1 cellular context compared by ENCODE assay signal in the genomic region with DNA sequence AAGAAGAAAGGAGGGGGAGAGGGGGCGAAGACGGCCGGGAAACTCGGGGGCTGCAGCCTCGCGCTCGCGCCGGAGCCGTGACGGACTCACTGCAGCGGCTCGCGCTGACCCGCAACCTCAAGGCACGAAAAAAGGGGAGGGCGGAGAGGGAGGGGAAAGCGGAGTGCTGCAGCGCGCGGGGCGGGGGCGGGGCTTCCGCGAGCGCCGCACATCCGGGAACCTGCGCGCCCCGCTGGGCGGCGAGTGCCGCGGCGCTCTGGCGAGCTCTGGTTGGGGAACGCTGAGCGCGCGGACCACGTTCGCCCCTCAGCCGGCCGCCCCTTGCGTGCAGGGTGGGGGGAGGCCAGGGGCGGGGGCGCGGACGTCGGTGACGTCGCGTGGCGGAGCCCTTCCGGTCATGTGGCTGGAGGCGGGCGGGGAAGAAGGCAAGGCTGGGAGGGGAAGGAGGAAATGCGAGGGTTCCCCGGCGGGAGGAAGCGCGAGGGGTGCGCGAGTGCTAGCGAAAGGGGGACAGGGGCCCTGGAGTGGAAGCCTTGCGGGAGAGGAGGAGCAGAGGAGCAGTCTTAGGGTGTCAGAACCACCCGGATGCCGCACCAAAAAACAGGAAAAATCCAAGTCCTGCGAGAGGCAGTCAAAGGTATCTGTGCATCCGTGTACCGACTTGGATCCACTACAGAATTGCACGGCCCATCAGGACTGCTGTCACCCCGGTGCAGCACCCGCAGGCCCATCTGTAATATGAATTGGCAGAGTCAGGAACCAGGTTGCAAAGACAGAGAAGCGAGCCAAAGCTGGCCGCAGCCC.
A peak's percentile ranks its signal among the peaks of the same experiment; 100 is the strongest.
TF ChIP-seq lines count a peak whose summit lies in the region.

Gene PPP3R1, minus strand, starts transcription at position 126 of the 804 bp plus-strand sequence. CDS start 405 bp downstream, outside the sequence.

TF ChIP-seq in HEK293, 187 proteins besides CTCF, POLR2A, EP300 and RAD21 (continued from another document and continues in another):
- TF ChIP-seq, protein P1, sequence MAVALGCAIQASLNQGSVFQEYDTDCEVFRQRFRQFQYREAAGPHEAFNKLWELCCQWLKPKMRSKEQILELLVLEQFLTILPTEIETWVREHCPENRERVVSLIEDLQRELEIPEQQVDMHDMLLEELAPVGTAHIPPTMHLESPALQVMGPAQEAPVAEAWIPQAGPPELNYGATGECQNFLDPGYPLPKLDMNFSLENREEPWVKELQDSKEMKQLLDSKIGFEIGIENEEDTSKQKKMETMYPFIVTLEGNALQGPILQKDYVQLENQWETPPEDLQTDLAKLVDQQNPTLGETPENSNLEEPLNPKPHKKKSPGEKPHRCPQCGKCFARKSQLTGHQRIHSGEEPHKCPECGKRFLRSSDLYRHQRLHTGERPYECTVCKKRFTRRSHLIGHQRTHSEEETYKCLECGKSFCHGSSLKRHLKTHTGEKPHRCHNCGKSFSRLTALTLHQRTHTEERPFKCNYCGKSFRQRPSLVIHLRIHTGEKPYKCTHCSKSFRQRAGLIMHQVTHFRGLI (tag by site-specific recombination; IDR thresholded peaks at IDR 0.05) = no peak
- TF ChIP-seq ZNF416 (tag by site-specific recombination; IDR thresholded peaks at IDR 0.05) = no peak
- TF ChIP-seq ZNF658 (tag by site-specific recombination; IDR thresholded peaks at IDR 0.05) = no peak
- TF ChIP-seq ZNF701 (tag by site-specific recombination; IDR thresholded peaks at IDR 0.05) = no peak
- TF ChIP-seq, protein P2, sequence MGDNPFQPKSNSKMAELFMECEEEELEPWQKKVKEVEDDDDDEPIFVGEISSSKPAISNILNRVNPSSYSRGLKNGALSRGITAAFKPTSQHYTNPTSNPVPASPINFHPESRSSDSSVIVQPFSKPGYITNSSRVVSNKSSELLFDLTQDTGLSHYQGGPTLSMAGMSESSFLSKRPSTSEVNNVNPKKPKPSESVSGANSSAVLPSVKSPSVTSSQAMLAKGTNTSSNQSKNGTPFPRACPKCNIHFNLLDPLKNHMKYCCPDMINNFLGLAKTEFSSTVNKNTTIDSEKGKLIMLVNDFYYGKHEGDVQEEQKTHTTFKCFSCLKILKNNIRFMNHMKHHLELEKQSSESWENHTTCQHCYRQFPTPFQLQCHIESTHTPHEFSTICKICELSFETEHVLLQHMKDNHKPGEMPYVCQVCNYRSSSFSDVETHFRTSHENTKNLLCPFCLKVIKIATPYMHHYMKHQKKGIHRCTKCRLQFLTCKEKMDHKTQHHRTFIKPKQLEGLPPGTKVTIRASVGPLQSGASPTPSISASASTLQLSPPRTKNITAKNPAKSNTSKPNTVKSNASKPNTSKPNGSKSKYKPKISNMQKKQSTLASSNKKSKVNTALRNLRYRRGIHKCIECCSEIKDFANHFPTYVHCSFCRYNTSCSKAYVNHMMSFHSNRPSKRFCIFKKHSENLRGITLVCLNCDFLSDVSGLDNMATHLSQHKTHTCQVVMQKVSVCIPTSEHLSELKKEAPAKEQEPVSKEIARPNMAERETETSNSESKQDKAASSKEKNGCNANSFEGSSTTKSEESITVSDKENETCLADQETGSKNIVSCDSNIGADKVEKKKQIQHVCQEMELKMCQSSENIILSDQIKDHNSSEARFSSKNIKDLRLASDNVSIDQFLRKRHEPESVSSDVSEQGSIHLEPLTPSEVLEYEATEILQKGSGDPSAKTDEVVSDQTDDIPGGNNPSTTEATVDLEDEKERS (tag by site-specific recombination; IDR thresholded peaks at IDR 0.05) = no peak
- peak; percentile 87 for TF ChIP-seq KLF16 (tag by site-specific recombination; IDR thresholded peaks at IDR 0.05)
- TF ChIP-seq ZNF623 (tag by site-specific recombination; IDR thresholded peaks at IDR 0.05) = no peak
- TF ChIP-seq, protein P3, sequence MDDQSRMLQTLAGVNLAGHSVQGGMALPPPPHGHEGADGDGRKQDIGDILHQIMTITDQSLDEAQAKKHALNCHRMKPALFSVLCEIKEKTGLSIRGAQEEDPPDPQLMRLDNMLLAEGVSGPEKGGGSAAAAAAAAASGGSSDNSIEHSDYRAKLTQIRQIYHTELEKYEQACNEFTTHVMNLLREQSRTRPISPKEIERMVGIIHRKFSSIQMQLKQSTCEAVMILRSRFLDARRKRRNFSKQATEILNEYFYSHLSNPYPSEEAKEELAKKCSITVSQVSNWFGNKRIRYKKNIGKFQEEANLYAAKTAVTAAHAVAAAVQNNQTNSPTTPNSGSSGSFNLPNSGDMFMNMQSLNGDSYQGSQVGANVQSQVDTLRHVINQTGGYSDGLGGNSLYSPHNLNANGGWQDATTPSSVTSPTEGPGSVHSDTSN (CRISPR knock-in tag; IDR thresholded peaks at IDR 0.05) = no peak; the same call in 1 of the 2 replicates
- TF ChIP-seq ZNF248 (tag by site-specific recombination; IDR thresholded peaks at IDR 0.05) = no peak
- no peak for TF ChIP-seq MEIS1 (CRISPR knock-in tag; IDR thresholded peaks at IDR 0.05; ENCODE audit: borderline replicate concordance)
- TF ChIP-seq ZIC2 (tag by site-specific recombination; IDR thresholded peaks at IDR 0.05) = peak; percentile 28; the same call in 1 of the 2 replicates
- peak; percentile 53; the same call in 1 of the 2 replicates for TF ChIP-seq ATF2 (tag by site-specific recombination; IDR thresholded peaks at IDR 0.05; ENCODE audit: low read depth)
- TF ChIP-seq ZFP37 (tag by site-specific recombination; IDR thresholded peaks at IDR 0.05) = 0 out of 2 replicates have a peak, but pooled peaks have one; percentile 16
- TF ChIP-seq PRDM10 (tag by site-specific recombination; IDR thresholded peaks at IDR 0.05) = peak; percentile 96
- TF ChIP-seq ZFHX2 (tag by site-specific recombination; conservative IDR thresholded peaks at IDR 0.05) = peak; percentile 76
- peak; percentile 75 for TF ChIP-seq ZBTB26 (tag by site-specific recombination; optimal IDR thresholded peaks at IDR 0.05)
- TF ChIP-seq BCL11B (tag by site-specific recombination; IDR thresholded peaks at IDR 0.05; ENCODE audit: low read depth) = no peak
- TF ChIP-seq ZBTB20 (tag by site-specific recombination; IDR thresholded peaks at IDR 0.05) = peak; percentile 95
- no peak for TF ChIP-seq ZNF114 (tag by site-specific recombination; IDR thresholded peaks at IDR 0.05)
- TF ChIP-seq SP7 (tag by site-specific recombination; IDR thresholded peaks at IDR 0.05) = peak; percentile 58; the same call in 1 of the 2 replicates
- TF ChIP-seq SP2 (tag by site-specific recombination; IDR thresholded peaks at IDR 0.05) = peak; percentile 70
- TF ChIP-seq GLIS1 (tag by site-specific recombination; IDR thresholded peaks at IDR 0.05) = peak; percentile 26; the same call in 1 of the 2 replicates
- TF ChIP-seq ZNF596 (tag by site-specific recombination; IDR thresholded peaks at IDR 0.05) = no peak
- no peak for TF ChIP-seq ZNF169 (tag by site-specific recombination; IDR thresholded peaks at IDR 0.05)
- no peak for TF ChIP-seq ZNF654 (tag by site-specific recombination; IDR thresholded peaks at IDR 0.05; ENCODE audit: low read depth)
- TF ChIP-seq ZNF76 (tag by site-specific recombination; IDR thresholded peaks at IDR 0.05; ENCODE audit: borderline replicate concordance, low read depth) = 0 out of 2 replicates have a peak, but pooled peaks have one; percentile 32
- no peak for TF ChIP-seq ZNF707 (tag by site-specific recombination; IDR thresholded peaks at IDR 0.05)
- no peak for TF ChIP-seq YY1 (tag by site-specific recombination; IDR thresholded peaks at IDR 0.05)
- peak; percentile 62 for TF ChIP-seq KLF17 (tag by site-specific recombination; IDR thresholded peaks at IDR 0.05)
- TF ChIP-seq ZNF660 (tag by site-specific recombination; IDR thresholded peaks at IDR 0.05) = 0 out of 2 replicates have a peak, but pooled peaks have one; percentile 32
- no peak for TF ChIP-seq ZNF324 (tag by site-specific recombination; IDR thresholded peaks at IDR 0.05)
- TF ChIP-seq ZNF600 (tag by site-specific recombination; IDR thresholded peaks at IDR 0.05) = peak; percentile 57
- TF ChIP-seq, protein P4, sequence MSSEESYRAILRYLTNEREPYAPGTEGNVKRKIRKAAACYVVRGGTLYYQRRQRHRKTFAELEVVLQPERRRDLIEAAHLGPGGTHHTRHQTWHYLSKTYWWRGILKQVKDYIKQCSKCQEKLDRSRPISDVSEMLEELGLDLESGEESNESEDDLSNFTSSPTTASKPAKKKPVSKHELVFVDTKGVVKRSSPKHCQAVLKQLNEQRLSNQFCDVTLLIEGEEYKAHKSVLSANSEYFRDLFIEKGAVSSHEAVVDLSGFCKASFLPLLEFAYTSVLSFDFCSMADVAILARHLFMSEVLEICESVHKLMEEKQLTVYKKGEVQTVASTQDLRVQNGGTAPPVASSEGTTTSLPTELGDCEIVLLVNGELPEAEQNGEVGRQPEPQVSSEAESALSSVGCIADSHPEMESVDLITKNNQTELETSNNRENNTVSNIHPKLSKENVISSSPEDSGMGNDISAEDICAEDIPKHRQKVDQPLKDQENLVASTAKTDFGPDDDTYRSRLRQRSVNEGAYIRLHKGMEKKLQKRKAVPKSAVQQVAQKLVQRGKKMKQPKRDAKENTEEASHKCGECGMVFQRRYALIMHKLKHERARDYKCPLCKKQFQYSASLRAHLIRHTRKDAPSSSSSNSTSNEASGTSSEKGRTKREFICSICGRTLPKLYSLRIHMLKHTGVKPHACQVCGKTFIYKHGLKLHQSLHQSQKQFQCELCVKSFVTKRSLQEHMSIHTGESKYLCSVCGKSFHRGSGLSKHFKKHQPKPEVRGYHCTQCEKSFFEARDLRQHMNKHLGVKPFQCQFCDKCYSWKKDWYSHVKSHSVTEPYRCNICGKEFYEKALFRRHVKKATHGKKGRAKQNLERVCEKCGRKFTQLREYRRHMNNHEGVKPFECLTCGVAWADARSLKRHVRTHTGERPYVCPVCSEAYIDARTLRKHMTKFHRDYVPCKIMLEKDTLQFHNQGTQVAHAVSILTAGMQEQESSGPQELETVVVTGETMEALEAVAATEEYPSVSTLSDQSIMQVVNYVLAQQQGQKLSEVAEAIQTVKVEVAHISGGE (tag by site-specific recombination; conservative IDR thresholded peaks at IDR 0.05; ENCODE audit: low read depth) = peak; percentile 89
- TF ChIP-seq ZNF239 (tag by site-specific recombination; IDR thresholded peaks at IDR 0.05) = no peak
- TF ChIP-seq ZNF423 (tag by site-specific recombination; IDR thresholded peaks at IDR 0.05) = no peak
- TF ChIP-seq ZNF585B (tag by site-specific recombination; IDR thresholded peaks at IDR 0.05) = 0 out of 2 replicates have a peak, but pooled peaks have one; percentile 12
- TF ChIP-seq ZBTB17 (tag by site-specific recombination; IDR thresholded peaks at IDR 0.05) = peak; percentile 66
- peak; percentile 71; the same call in 1 of the 2 replicates for TF ChIP-seq ZNF391 (tag by site-specific recombination; IDR thresholded peaks at IDR 0.05; ENCODE audit: borderline replicate concordance, low read depth)
- no peak for TF ChIP-seq ZNF488 (tag by site-specific recombination; IDR thresholded peaks at IDR 0.05)
- no peak for TF ChIP-seq ZNF350 (tag by site-specific recombination; IDR thresholded peaks at IDR 0.05)
- TF ChIP-seq KLF9 (tag by site-specific recombination; IDR thresholded peaks at IDR 0.05; ENCODE audit: low read depth) = peak; percentile 55; the same call in 1 of the 2 replicates
